21 cellular contexts compared by ENCODE assay signal in genomic region chr2:63569740-63570139, GRCh38. TPM values are rescaled to one million over a fixed set of nuclear protein-coding genes. Genes with fewer than 3 reads are reported as not detected.
A peak's percentile ranks its signal among the peaks of the same experiment; 100 is the strongest.
DNase-seq lines count a peak whose midpoint lies in the region; ATAC-seq, FAIRE-seq and TF ChIP-seq lines count a peak whose summit lies in the region.
"Had no signal": no experiment of that assay in that cellular context is flagged by ENCODE, and none has a peak within 500 bp of the region (broad histone marks: within the 10 kb centered on the region; RNA-seq: fewer than 3 reads in every experiment).

No MANE protein-coding gene starts in this region.

- no peak overlapping the region for H2AFZ ChIP-seq in H1 (ENCODE audit: low read length)
- H2AFZ ChIP-seq in mesenchymal stem cell (ENCODE audit: low read depth, low read length): no peak overlapping the region
- H2AFZ ChIP-seq: GM23248 had no signal

- TF ChIP-seq CTCF in H1 (IDR thresholded peaks at IDR 0.05; ENCODE audit: control extremely low read depth in 1 of 3, insufficient read depth in 1 of 3, low read depth in 1 of 3, low read length in 3 of 3) (no peak), Peyer's patch (IDR thresholded peaks at IDR 0.05) (no peak), nephron progenitor cell (IDR thresholded peaks at IDR 0.05) (no peak)

- H3K27me3 Mint-ChIP-seq in nephron progenitor cell (ENCODE audit: low read depth, poor library complexity): no peaks in the 10 kb centered on the region
- H3K27me3 Mint-ChIP-seq: activated CD8-positive, alpha-beta T cell treated with anti-CD3 and anti-CD28 coated beads for 36 hours; central memory CD8-positive, alpha-beta T cell; effector memory CD8-positive, alpha-beta T cell had no signal

- H2AK5ac ChIP-seq in H1 (ENCODE audit: low read depth, low read length) (no peak overlapping the region), mesenchymal stem cell (ENCODE audit: low read length, severe bottlenecking) (no peak overlapping the region)

- TF ChIP-seq EP300 in H1 (IDR thresholded peaks at IDR 0.05; ENCODE audit: borderline replicate concordance in 1 of 2, low read depth in 2 of 2, low read length in 2 of 2): no peak

- H4K91ac ChIP-seq in H1 (replicated peaks; ENCODE audit: insufficient read length, low read length) (no peak overlapping the region), mesenchymal stem cell (ENCODE audit: low read length) (no peak overlapping the region)

- H2BK120ac ChIP-seq in H1 (replicated peaks; ENCODE audit: low read depth, low read length) (peak overlapping the region; percentile 48), mesenchymal stem cell (ENCODE audit: low read depth, low read length) (no peak overlapping the region)

- H3K4me2 ChIP-seq in H1 (ENCODE audit: insufficient read depth in 1 of 2, low read depth in 2 of 2, low read length in 2 of 2): no peak overlapping the region
- no peak overlapping the region for H3K4me2 ChIP-seq in mesenchymal stem cell (ENCODE audit: low read length, poor library complexity, severe bottlenecking)

- no peak for TF ChIP-seq RAD21 in H1 (IDR thresholded peaks at IDR 0.05 in 1 of 2, conservative IDR thresholded peaks at IDR 0.05 in 1 of 2; ENCODE audit: low read depth in 2 of 2, low read length in 2 of 2)

- H3K23me2 ChIP-seq in H1 (ENCODE audit: low read depth, low read length): no peaks in the 10 kb centered on the region

- H2BK20ac ChIP-seq in H1 (ENCODE audit: low read length): no peak overlapping the region

- H3K79me1 ChIP-seq in H1 (ENCODE audit: low read depth, low read length) (no peaks in the 10 kb centered on the region; the same call in 1 of the 2 replicates), mesenchymal stem cell (replicated peaks; ENCODE audit: low read length, poor library complexity, severe bottlenecking) (peaks cover 8% of the 10 kb centered on the region)

- CTCF ChIA-PET in H1 (lab: Charles Lee; ENCODE audit: partially characterized antibody): interaction anchor here (0.8 to 1.3 kb wide), 2 partner anchors 13 to 82 kb away, joined by 3 to 4 read pairs; no protein-coding TSS in a partner anchor

- no peak overlapping the region for H2BK15ac ChIP-seq in H1 (ENCODE audit: low read length)
- no peak overlapping the region for H2BK15ac ChIP-seq in mesenchymal stem cell (ENCODE audit: low read depth, poor library complexity, severe bottlenecking)

- H3K9me3 ChIP-seq in H1 (ENCODE audit: insufficient read depth in 2 of 2, low read depth in 1 of 2, low read length in 1 of 2) (no peaks in the 10 kb centered on the region), Peyer's patch (peaks cover 0 to 6% (median 0%) of the 10 kb centered on the region in 4 donors), mesenchymal stem cell (ENCODE audit: control insufficient read depth, low read length) (peaks cover 6% of the 10 kb centered on the region)
- H3K9me3 ChIP-seq: testis had no signal

- peaks cover 9% of the 10 kb centered on the region for H3K36me3 Mint-ChIP-seq in nephron progenitor cell (ENCODE audit: low read depth)

- TF ChIP-seq POLR2A in H1 (IDR thresholded peaks at IDR 0.05; ENCODE audit: control extremely low read depth in 1 of 2, low read depth in 2 of 2, low read length in 2 of 2): no peak
- no peak for TF ChIP-seq POLR2A in Peyer's patch (IDR thresholded peaks at IDR 0.05)

- ATAC-seq in GM18861 (IDR thresholded peaks at IDR 0.05; ENCODE audit: unreplicated experiment): peak; percentile 56
- peak; percentile 74 for ATAC-seq in GM21529 (IDR thresholded peaks at IDR 0.05; ENCODE audit: unreplicated experiment)
- peak; percentile 82 for ATAC-seq in HG03066 (IDR thresholded peaks at IDR 0.05; ENCODE audit: low read depth, unreplicated experiment)
- ATAC-seq: activated CD8-positive, alpha-beta T cell treated with anti-CD3 and anti-CD28 coated beads for 36 hours; effector memory CD8-positive, alpha-beta T cell had no signal

- no peak overlapping the region for H3K18ac ChIP-seq in H1 (ENCODE audit: extremely low read depth, low read length)
- no peak overlapping the region for H3K18ac ChIP-seq in mesenchymal stem cell (ENCODE audit: low read depth in 1 of 2, low read length in 2 of 2)

- H3K36me3 ChIP-seq in H1 (ENCODE audit: control insufficient read depth in 2 of 4, insufficient read depth in 4 of 4, low read length in 3 of 4) (no peaks in the 10 kb centered on the region), Peyer's patch (no peaks in the 10 kb centered on the region), mesenchymal stem cell (ENCODE audit: control insufficient read depth in 1 of 2, insufficient read depth in 2 of 2, low read depth in 1 of 2, low read length in 2 of 2) (no peaks in the 10 kb centered on the region)

- no peak overlapping the region for H4K5ac ChIP-seq in H1 (ENCODE audit: insufficient read length, low read depth, low read length)

- no peak for FAIRE-seq in H1 (lab: Jason Lieb, UNC)
- FAIRE-seq: GM12891 had no signal

- H4K8ac ChIP-seq in H1 (ENCODE audit: extremely low read depth, insufficient read depth, low read length): no peak overlapping the region
- H4K8ac ChIP-seq in mesenchymal stem cell (ENCODE audit: low read length): no peak overlapping the region

- H3K27me3 ChIP-seq in H1 (replicated peaks in 1 of 4; ENCODE audit: control insufficient read depth in 3 of 4, extremely low read depth in 1 of 4, insufficient read depth in 3 of 4, low read length in 3 of 4) (no peaks in the 10 kb centered on the region), Peyer's patch (no peaks in the 10 kb centered on the region), mesenchymal stem cell (ENCODE audit: control insufficient read depth in 1 of 2, insufficient read depth in 1 of 2, low read length in 2 of 2) (no peaks in the 10 kb centered on the region)
- H3K27me3 ChIP-seq: testis had no signal

- H3K14ac ChIP-seq in H1 (ENCODE audit: insufficient read length) (no peak overlapping the region), mesenchymal stem cell (ENCODE audit: low read length in 2 of 2) (no peak overlapping the region)

- H2BK12ac ChIP-seq in H1 (ENCODE audit: low read depth, low read length) (no peak overlapping the region), mesenchymal stem cell (ENCODE audit: low read length in 2 of 2) (no peak overlapping the region)

- H3K79me2 ChIP-seq in H1 (ENCODE audit: control insufficient read depth in 1 of 2, insufficient read depth in 2 of 2, low read length in 2 of 2): peaks cover 0 to 55% of the 10 kb centered on the region in 2 experiments; a peak in 2 of 4 replicates

- H3K4ac ChIP-seq in H1 (replicated peaks; ENCODE audit: insufficient read length, low read depth, low read length) (no peak overlapping the region), mesenchymal stem cell (ENCODE audit: low read depth in 1 of 2, low read length in 2 of 2) (no peak overlapping the region)

- H3K4me3 Mint-ChIP-seq in nephron progenitor cell: no peak overlapping the region
- H3K4me3 Mint-ChIP-seq: activated CD8-positive, alpha-beta T cell treated with anti-CD3 and anti-CD28 coated beads for 36 hours; central memory CD8-positive, alpha-beta T cell; effector memory CD8-positive, alpha-beta T cell had no signal

- H3K9ac ChIP-seq in H1 (replicated peaks in 1 of 4; ENCODE audit: extremely low read depth in 1 of 4, low read depth in 3 of 4, low read length in 3 of 4): no peak overlapping the region
- H3K9ac ChIP-seq in mesenchymal stem cell (ENCODE audit: low read length): no peak overlapping the region
- H3K9ac ChIP-seq: GM23248 had no signal

- POLR2A ChIA-PET in H1 (lab: Charles Lee; ENCODE audit: partially characterized antibody): interaction anchor here (2.4 kb wide), 1 partner anchor 19 kb away, joined by 10 read pairs; the partner anchor contains the start of genes MDH1 and WDPCP

- H3K27ac ChIP-seq in H1 (ENCODE audit: low read depth, low read length) (no peak overlapping the region), Peyer's patch (no peak overlapping the region), mesenchymal stem cell (ENCODE audit: low read length, poor library complexity, severe bottlenecking) (no peak overlapping the region)
- H3K27ac ChIP-seq: GM23248, RWPE1, testis, VCaP had no signal

- H3K56ac ChIP-seq in H1 (replicated peaks; ENCODE audit: insufficient read length, low read depth, low read length): no peak overlapping the region

- H3K27ac Mint-ChIP-seq in nephron progenitor cell: no peak overlapping the region
- H3K27ac Mint-ChIP-seq: activated CD8-positive, alpha-beta T cell treated with anti-CD3 and anti-CD28 coated beads for 36 hours; effector memory CD8-positive, alpha-beta T cell had no signal

- H3K4me3 ChIP-seq in H1 (ENCODE audit: extremely low read depth in 1 of 4, insufficient read depth in 2 of 4, low read depth in 3 of 4, low read length in 4 of 4): no peak overlapping the region
- H3K4me3 ChIP-seq in Peyer's patch: no peak overlapping the region
- H3K4me3 ChIP-seq in mesenchymal stem cell (ENCODE audit: insufficient read depth in 1 of 2, low read depth in 1 of 2, low read length in 2 of 2): no peak overlapping the region
- H3K4me3 ChIP-seq: GM23248, testis had no signal

- no peaks in the 10 kb centered on the region for H4K20me1 ChIP-seq in H1 (replicated peaks in 1 of 2; ENCODE audit: control insufficient read depth in 1 of 2, insufficient read depth in 2 of 2, low read length in 2 of 2)

- H3K4me1 ChIP-seq in H1 (replicated peaks in 1 of 4; ENCODE audit: control insufficient read depth in 3 of 4, insufficient read depth in 4 of 4, low read length in 3 of 4) (peaks cover 0 to 8% (median 4%) of the 10 kb centered on the region in 4 experiments; a peak in 5 of 7 replicates), Peyer's patch (no peaks in the 10 kb centered on the region), mesenchymal stem cell (ENCODE audit: control insufficient read depth, insufficient read depth, low read depth, low read length) (no peaks in the 10 kb centered on the region)
- H3K4me1 ChIP-seq: testis had no signal

- no peaks in the 10 kb centered on the region for H3K4me1 Mint-ChIP-seq in nephron progenitor cell
- H3K4me1 Mint-ChIP-seq: central memory CD8-positive, alpha-beta T cell had no signal

- H2BK5ac ChIP-seq in H1 (ENCODE audit: low read depth, low read length): no peak overlapping the region
- H2BK5ac ChIP-seq in mesenchymal stem cell (ENCODE audit: low read depth, low read length, poor library complexity, severe bottlenecking): no peak overlapping the region

- DNase-seq in H1 (ENCODE audit: low read depth in 1 of 2, low spot score in 2 of 2): no peak
- no peak for DNase-seq in amniotic stem cell (lab: John Stamatoyannopoulos, UW)
- DNase-seq in Peyer's patch: no peak
- no peak for DNase-seq in mesenchymal stem cell
- no peak for DNase-seq in nephron progenitor cell
- DNase-seq: activated CD8-positive, alpha-beta T cell treated with anti-CD3 and anti-CD28 coated beads for 36 hours; COR-L47; effector memory CD8-positive, alpha-beta T cell; EL; GM23248; hypothalamus; NCI-H2081; stimulated activated CD4-positive, alpha-beta T cell treated with anti-CD3 and anti-CD28 coated beads, Interleukin-4, amount 100 ng/mL, for 1 hour; testis had no signal

- H3K23ac ChIP-seq in H1 (ENCODE audit: insufficient read length): no peak overlapping the region
- no peak overlapping the region for H3K23ac ChIP-seq in mesenchymal stem cell (ENCODE audit: low read length in 2 of 2)

- H3K9me3 Mint-ChIP-seq in nephron progenitor cell: peaks cover 47% of the 10 kb centered on the region

RNA-seq across cellular contexts. Expression of gene WDPCP, which starts 18.5 kb away (rescaled TPM):
- 23.0 and 25.8 TPM in 2 replicates for total RNA-seq in H1 (2021; fragmentation: NEBNext Ultra II Directional; extraction: Animal tissue kit (Norgen Biotek cat#: 25700))
- 7.3 and 9.3 TPM in 2 replicates for polyA plus RNA-seq in H1 (2011; rRNA removed)
- 9.3 TPM for polyA plus RNA-seq in H1 (2011; cell fraction: cytosol; rRNA removed)
- polyA plus RNA-seq in H1 (2011; cell fraction: nucleus; rRNA removed): 20.6 TPM
- 9.2 to 13.2 TPM (median 10.4 TPM) in 4 replicates for polyA plus RNA-seq in H1 (2012, experiment 1 of 2)
- 0.94 TPM for polyA plus RNA-seq in H1 (2012, experiment 2 of 2)
- polyA plus RNA-seq in H1 (2013, experiment 1 of 2): 4.5 TPM
- 3.8 TPM for polyA plus RNA-seq in H1 (2013, experiment 2 of 2)
- 69.6 and 114 TPM in 2 replicates for polyA minus RNA-seq in H1 (2011; rRNA and poly(A)+ RNA removed)
- polyA minus RNA-seq in H1 (2011; cell fraction: cytosol; rRNA and poly(A)+ RNA removed): 24.2 TPM
- 257 TPM for polyA minus RNA-seq in H1 (2011; cell fraction: nucleus; rRNA and poly(A)+ RNA removed)
- total RNA-seq in Peyer's patch: 10 to 100 TPM in 1 of 4 donors, 1 to 10 TPM in 3; 6.5 to 41.3 (median 7.4) TPM
- 2.9 TPM for polyA plus RNA-seq in mesenchymal stem cell (2013, experiment 1 of 2)
- polyA plus RNA-seq in mesenchymal stem cell (2013, experiment 2 of 2): 2.2 TPM

RNA-seq across cellular contexts. Expression of gene MDH1, which starts 19.0 kb away (rescaled TPM):
- total RNA-seq in H1 (2021; fragmentation: NEBNext Ultra II Directional; extraction: Animal tissue kit (Norgen Biotek cat#: 25700)): 335 and 353 TPM in 2 replicates
- 201 and 376 TPM in 2 replicates for polyA plus RNA-seq in H1 (2011; rRNA removed)
- polyA plus RNA-seq in H1 (2011; cell fraction: cytosol; rRNA removed): 377 TPM
- polyA plus RNA-seq in H1 (2011; cell fraction: nucleus; rRNA removed): 175 TPM
- 321 to 344 TPM (median 332 TPM) in 4 replicates for polyA plus RNA-seq in H1 (2012, experiment 1 of 2)
- 86.2 TPM for polyA plus RNA-seq in H1 (2012, experiment 2 of 2)
- polyA plus RNA-seq in H1 (2013, experiment 1 of 2): 252 TPM
- 229 TPM for polyA plus RNA-seq in H1 (2013, experiment 2 of 2)
- polyA minus RNA-seq in H1 (2011; rRNA and poly(A)+ RNA removed): 252 and 357 TPM in 2 replicates
- 89.6 TPM for polyA minus RNA-seq in H1 (2011; cell fraction: cytosol; rRNA and poly(A)+ RNA removed)
- 147 TPM for polyA minus RNA-seq in H1 (2011; cell fraction: nucleus; rRNA and poly(A)+ RNA removed)
- 100 to 1,000 TPM in 3 of 4 donors, 10 to 100 TPM in 1; 59.4 to 178 (median 127) TPM for total RNA-seq in Peyer's patch
- 155 TPM for polyA plus RNA-seq in mesenchymal stem cell (2013, experiment 1 of 2)
- 171 TPM for polyA plus RNA-seq in mesenchymal stem cell (2013, experiment 2 of 2)
